ENCODE assay signal across 15 cellular contexts in genomic region chr10:100182908-100183307, GRCh38. TPM values are rescaled to one million over a fixed set of nuclear protein-coding genes. Genes with fewer than 3 reads are reported as not detected.
A peak's percentile ranks its signal among the peaks of the same experiment; 100 is the strongest.
DNase-seq lines count a peak whose midpoint lies in the region; ATAC-seq, FAIRE-seq and TF ChIP-seq lines count a peak whose summit lies in the region.
"Had no signal": no experiment of that assay in that cellular context is flagged by ENCODE, and none has a peak within 500 bp of the region (broad histone marks: within the 10 kb centered on the region; RNA-seq: fewer than 3 reads in every experiment).

No MANE protein-coding gene starts in this region.

- WGBS in small intestine, 3 donors: 63 to 89% (median 78%) methylated on average over 3 of the region's 3 CpGs

- ATAC-seq in DND-41 (ENCODE audit: insufficient read depth, low read depth) (no peak), GM18519 (IDR thresholded peaks at IDR 0.05; ENCODE audit: low FRiP score, unreplicated experiment) (no peak), GM19397 (IDR thresholded peaks at IDR 0.05; ENCODE audit: unreplicated experiment) (no peak)
- ATAC-seq: stimulated activated naive CD8-positive, alpha-beta T cell treated with anti-CD3 and anti-CD28 coated beads, Interleukin-15, amount 100 ng/mL, for 72 hours had no signal

- H3K27ac ChIP-seq in DND-41 (ENCODE audit: low read length) (no peak overlapping the region), duodenal mucosa (ENCODE audit: low read depth, low read length) (peak overlapping the region; percentile 11), small intestine (ENCODE audit: low read depth in 1 of 2, low read length in 1 of 2) (peak overlapping the region; percentile 37 to 66)

- H3K4me1 ChIP-seq in DND-41 (ENCODE audit: insufficient read depth, low read length): peaks cover 39% of the 10 kb centered on the region
- H3K4me1 ChIP-seq in duodenal mucosa (ENCODE audit: control insufficient read depth in 1 of 2, insufficient read depth in 2 of 2, low read length in 2 of 2): peaks cover 51 to 64% of the 10 kb centered on the region in 2 donors
- peaks cover 5 to 12% of the 10 kb centered on the region in 2 donors for H3K4me1 ChIP-seq in small intestine (ENCODE audit: control insufficient read depth in 2 of 2, insufficient read depth in 1 of 2, low read depth in 1 of 2, low read length in 1 of 2)

- FAIRE-seq in small intestine (lab: Jason Lieb, UNC): no peak
- FAIRE-seq: islet of Langerhans had no signal

- peaks cover 11% of the 10 kb centered on the region for H4K20me1 ChIP-seq in DND-41 (ENCODE audit: insufficient read depth, low read length)

- H3K79me2 ChIP-seq in DND-41 (ENCODE audit: insufficient read depth, low read length): peaks cover 88% of the 10 kb centered on the region

- TF ChIP-seq CTCF in DND-41 (IDR thresholded peaks at IDR 0.05; ENCODE audit: borderline replicate concordance, extremely low read depth, low read length, poor library complexity, severe bottlenecking): no peak

- H3K9me3 ChIP-seq in DND-41 (ENCODE audit: insufficient read depth, low read length, severe bottlenecking) (no peaks in the 10 kb centered on the region), duodenal mucosa (ENCODE audit: control insufficient read depth in 1 of 2, low read length in 2 of 2) (no peaks in the 10 kb centered on the region), small intestine (ENCODE audit: control insufficient read depth, low read depth) (no peaks in the 10 kb centered on the region)
- H3K9me3 ChIP-seq: mucosa of descending colon had no signal

- DNase-seq in DND-41 (no peak), NCI-H82 treated with DMSO at 0.1 percent for 48 hours (lab: John Stamatoyannopoulos, UW; ENCODE audit: unreplicated experiment) (peak; percentile 52), small intestine (no peak), NCI-H1092 treated with DMSO at 0.1 percent for 48 hours (lab: John Stamatoyannopoulos, UW) (no peak)
- DNase-seq: activated CD4-positive, alpha-beta T cell treated with anti-CD3 and anti-CD28 coated beads, Interleukin-2, amount 10 ng/mL, durations not matched to agents 7 days and 5 days; H9; NCI-H2029; NCI-H748 treated with DMSO at 0.1 percent for 48 hours; Right ventricle myocardium superior; stimulated activated naive CD8-positive, alpha-beta T cell treated with anti-CD3 and anti-CD28 coated beads, Interleukin-15, amount 100 ng/mL, for 72 hours had no signal

- H2AFZ ChIP-seq in DND-41 (ENCODE audit: low read depth, low read length): no peak overlapping the region

- H3K4me3 ChIP-seq in DND-41 (ENCODE audit: low read depth in 1 of 2, low read length in 2 of 2) (no peak overlapping the region), duodenal mucosa (ENCODE audit: low read depth in 1 of 2, low read length in 2 of 2) (peak overlapping the region in 1 of 2 donors; percentile 5), small intestine (ENCODE audit: low read depth in 1 of 2, low read length in 2 of 2) (no peak overlapping the region)
- H3K4me3 ChIP-seq: mucosa of descending colon had no signal

- peak overlapping the region; percentile 90; the same call in 1 of the 2 replicates for H3K9ac ChIP-seq in DND-41 (ENCODE audit: low read depth, low read length)
- H3K9ac ChIP-seq in duodenal mucosa (ENCODE audit: low read depth in 1 of 2, low read length in 2 of 2): no peak overlapping the region

- H3K27me3 ChIP-seq in DND-41 (ENCODE audit: insufficient read depth, low read length, poor library complexity) (no peaks in the 10 kb centered on the region), duodenal mucosa (ENCODE audit: control insufficient read depth in 1 of 2, insufficient read depth in 2 of 2, low read length in 2 of 2) (no peaks in the 10 kb centered on the region), small intestine (ENCODE audit: control insufficient read depth in 2 of 2, insufficient read depth in 2 of 2, low read length in 2 of 2) (no peaks in the 10 kb centered on the region)

- H3K4me2 ChIP-seq in DND-41 (ENCODE audit: insufficient read depth, low read length): peak overlapping the region; percentile 93; the same call in 1 of the 2 replicates

- H3K36me3 ChIP-seq in DND-41 (ENCODE audit: insufficient read depth, low read length) (peaks cover 58% of the 10 kb centered on the region), duodenal mucosa (ENCODE audit: control insufficient read depth in 1 of 2, insufficient read depth in 2 of 2, low read length in 2 of 2) (peaks cover 0 to 19% of the 10 kb centered on the region in 2 donors), small intestine (ENCODE audit: control insufficient read depth in 2 of 2, insufficient read depth in 2 of 2, low read length in 2 of 2) (peaks cover 0 to 3% of the 10 kb centered on the region in 2 donors)

RNA-seq across cellular contexts. Expression of gene ERLIN1, which starts 2.9 kb away (rescaled TPM):
- 10 to 100 TPM in 1 of 3 donors, 1 to 10 TPM in 2; 6.5 to 28.0 (median 10.0) TPM for polyA plus RNA-seq in small intestine

RNA-seq across cellular contexts. Expression of gene CHUK, which starts 46.5 kb away (rescaled TPM):
- 10 to 100 TPM; 11.9 to 18.3 (median 13.0) TPM for polyA plus RNA-seq in small intestine
